18 cellular contexts compared by ENCODE assay signal in the genomic region with DNA sequence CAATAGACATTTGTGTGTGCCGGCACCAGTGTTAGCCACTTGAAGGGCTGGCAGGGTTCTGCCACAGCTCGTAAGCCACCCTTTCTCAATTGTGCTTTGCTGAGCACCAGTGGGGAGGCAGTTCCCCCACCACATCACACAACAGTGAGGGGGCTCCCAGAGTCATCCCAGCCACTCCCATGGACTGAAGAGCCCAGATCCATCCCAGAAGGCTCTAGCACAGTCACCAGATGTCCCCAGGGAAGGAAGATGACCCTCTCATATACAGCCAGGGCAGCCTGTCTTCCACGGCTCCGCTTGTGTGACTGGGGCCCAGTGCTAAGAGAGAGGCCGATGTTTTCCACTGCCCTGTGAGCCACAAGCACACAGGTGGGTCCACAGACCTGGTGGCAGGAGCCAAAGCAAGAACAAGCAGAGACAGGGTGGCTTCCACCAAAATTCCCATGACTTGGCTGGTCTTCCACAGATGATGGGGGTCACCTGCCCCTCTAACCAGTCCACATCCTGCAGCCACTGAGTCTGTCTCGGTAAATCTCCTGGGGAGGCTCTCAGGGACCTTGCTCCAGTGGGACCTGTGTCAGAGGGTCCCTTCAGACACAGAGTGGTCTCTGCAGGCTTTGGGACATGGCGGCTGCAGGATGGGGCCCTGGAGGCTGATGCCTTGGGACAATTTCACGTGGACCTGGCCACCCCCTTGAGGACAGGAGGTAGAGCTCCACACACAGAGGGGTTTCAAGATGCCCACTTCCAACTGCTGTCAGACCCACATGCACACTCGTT.
"Had no signal": no experiment of that assay in that cellular context is flagged by ENCODE, and none has a peak within 500 bp of the region (broad histone marks: within the 10 kb centered on the region; RNA-seq: fewer than 3 reads in every experiment).

No MANE protein-coding gene starts in this region.

- H3K27me3 Mint-ChIP-seq: naive thymus-derived CD8-positive, alpha-beta T cell had no signal

- H3K4me3 Mint-ChIP-seq: naive thymus-derived CD8-positive, alpha-beta T cell had no signal

- DNase-seq: caudate nucleus; colonic mucosa; effector CD4-positive, alpha-beta T cell; foreskin melanocyte; hypothalamus; islet precursor cell; left ventricle myocardium inferior; mesendoderm; stimulated activated CD4-positive, alpha-beta T cell treated with anti-CD3 and anti-CD28 coated beads, Interleukin-12 subunit alpha, Interleukin-12 subunit beta, amount 100 ng/mL, for 4 hours; stimulated activated naive CD4-positive, alpha-beta T cell; stomach; substantia nigra; transverse colon had no signal

- H3K27ac ChIP-seq: colonic mucosa, heart left ventricle, left ventricle myocardium inferior, skin epidermis, stomach, thoracic aorta, transverse colon had no signal

- H3K9me3 ChIP-seq: colonic mucosa, heart left ventricle, left ventricle myocardium inferior, stomach, thoracic aorta, transverse colon had no signal

- ATAC-seq: heart left ventricle; naive thymus-derived CD8-positive, alpha-beta T cell had no signal

- H3K4me1 ChIP-seq: colonic mucosa, heart left ventricle, left ventricle myocardium inferior, stomach had no signal

- H3K36me3 Mint-ChIP-seq: naive thymus-derived CD8-positive, alpha-beta T cell had no signal

- H3K36me3 ChIP-seq: colonic mucosa, heart left ventricle, left ventricle myocardium inferior, stomach, thoracic aorta, transverse colon had no signal

- H3K9me3 Mint-ChIP-seq: naive thymus-derived CD8-positive, alpha-beta T cell had no signal

- H3K4me3 ChIP-seq: colonic mucosa, heart left ventricle, left ventricle myocardium inferior, lung, skin epidermis, stomach, thoracic aorta, transverse colon had no signal

- H3K27ac Mint-ChIP-seq: naive thymus-derived CD8-positive, alpha-beta T cell had no signal

- H3K27me3 ChIP-seq: colonic mucosa, heart left ventricle, transverse colon had no signal
